In the genomic region with DNA sequence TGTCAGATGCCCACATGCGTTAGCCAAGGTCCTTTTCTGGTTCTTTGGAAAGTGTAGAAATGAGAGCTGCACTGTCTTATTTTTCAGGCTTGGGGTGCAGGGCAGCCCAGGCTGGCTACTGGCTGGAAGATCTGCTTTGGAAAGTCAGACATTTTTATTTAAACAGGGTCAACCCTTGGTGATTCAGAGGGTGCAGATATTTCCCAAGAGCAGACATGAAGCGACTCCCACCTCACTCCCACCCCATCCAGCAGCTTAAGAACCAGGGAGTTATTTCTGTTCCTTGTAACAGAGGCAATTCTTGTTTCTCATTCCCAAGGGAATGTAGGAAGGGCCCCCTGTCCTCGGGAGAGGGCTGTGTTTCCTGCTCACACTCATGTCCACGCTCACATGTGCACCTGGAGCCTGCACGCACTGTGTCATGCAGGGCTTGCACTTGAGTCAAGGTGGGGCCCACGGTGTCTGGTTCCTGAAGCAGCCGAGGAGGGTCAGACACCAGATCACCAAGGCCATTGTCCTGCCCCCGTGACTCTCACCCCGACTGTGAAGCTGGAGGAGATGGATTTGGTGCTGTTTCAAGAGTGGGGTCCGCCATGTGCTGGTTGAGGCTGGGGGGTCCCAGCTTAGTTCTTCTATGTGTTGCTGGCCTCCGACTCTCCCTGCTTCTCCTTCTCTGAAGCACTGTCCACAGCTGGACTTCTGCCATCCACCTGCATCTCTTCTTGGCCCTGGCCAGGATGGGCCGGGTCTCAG, we compare ENCODE assay signal across 24 cellular contexts. TPM values are rescaled to one million over a fixed set of nuclear protein-coding genes. Genes with fewer than 3 reads are reported as not detected.
DNase-seq lines count a peak whose midpoint lies in the region; ATAC-seq and TF ChIP-seq lines count a peak whose summit lies in the region.
"Had no signal": no experiment of that assay in that cellular context is flagged by ENCODE, and none has a peak within 500 bp of the region (broad histone marks: within the 10 kb centered on the region; RNA-seq: fewer than 3 reads in every experiment).

No MANE protein-coding gene starts in this region.

- H3K9me3 Mint-ChIP-seq in activated CD4-positive, alpha-beta memory T cell treated with anti-CD3 and anti-CD28 coated beads, Interleukin-2, amount 10 ng/mL, durations not matched to agents 7 days and 5 days: peaks cover 2% of the 10 kb centered on the region
- no peaks in the 10 kb centered on the region for H3K9me3 Mint-ChIP-seq in activated CD4-positive, alpha-beta memory T cell treated with anti-CD3 and anti-CD28 coated beads for 36 hours
- peaks cover 4% of the 10 kb centered on the region for H3K9me3 Mint-ChIP-seq in natural killer cell treated with Interleukin-12 subunit alpha and Interleukin-12 subunit beta and Interleukin-15 and Interleukin-18, amount 100 ng/mL, for 72 hours

- no peak for TF ChIP-seq EP300 in stomach (IDR thresholded peaks at IDR 0.05)

- H3K4me1 Mint-ChIP-seq in activated CD4-positive, alpha-beta memory T cell treated with anti-CD3 and anti-CD28 coated beads, Interleukin-2, amount 10 ng/mL, durations not matched to agents 7 days and 5 days: no peaks in the 10 kb centered on the region
- no peaks in the 10 kb centered on the region for H3K4me1 Mint-ChIP-seq in activated CD4-positive, alpha-beta memory T cell treated with anti-CD3 and anti-CD28 coated beads for 36 hours (ENCODE audit: low read depth)
- H3K4me1 Mint-ChIP-seq in natural killer cell treated with Interleukin-12 subunit alpha and Interleukin-12 subunit beta and Interleukin-15 and Interleukin-18, amount 100 ng/mL, for 72 hours (ENCODE audit: low read depth in 2 of 2): no peaks in the 10 kb centered on the region
- H3K4me1 Mint-ChIP-seq: CD8-positive, alpha-beta memory T cell; GM23338; H9 had no signal

- no peaks in the 10 kb centered on the region for H3K36me3 Mint-ChIP-seq in activated CD4-positive, alpha-beta memory T cell treated with anti-CD3 and anti-CD28 coated beads, Interleukin-2, amount 10 ng/mL, durations not matched to agents 7 days and 5 days (ENCODE audit: low read depth)
- H3K36me3 Mint-ChIP-seq in activated CD4-positive, alpha-beta memory T cell treated with anti-CD3 and anti-CD28 coated beads for 36 hours: no peaks in the 10 kb centered on the region
- H3K36me3 Mint-ChIP-seq in natural killer cell treated with Interleukin-12 subunit alpha and Interleukin-12 subunit beta and Interleukin-15 and Interleukin-18, amount 100 ng/mL, for 72 hours: no peaks in the 10 kb centered on the region
- H3K36me3 Mint-ChIP-seq: CD14-positive monocyte; CD8-positive, alpha-beta memory T cell had no signal

- peak; percentile 5 for DNase-seq in activated CD4-positive, alpha-beta memory T cell treated with anti-CD3 and anti-CD28 coated beads, Interleukin-2, amount 10 ng/mL, durations not matched to agents 7 days and 5 days
- no peak for DNase-seq in activated CD4-positive, alpha-beta memory T cell treated with anti-CD3 and anti-CD28 coated beads for 36 hours
- DNase-seq in WERI-Rb-1: peak; percentile 4
- DNase-seq in head of caudate nucleus: peak in 26 of 42 donors; percentile 8 to 73 (median 25)
- DNase-seq in mesenteric fat pad (ENCODE audit: low spot score): peak; percentile 73
- DNase-seq in stomach: no peak
- no peak for DNase-seq in natural killer cell treated with Interleukin-12 subunit alpha and Interleukin-12 subunit beta and Interleukin-15 and Interleukin-18, amount 100 ng/mL, for 72 hours (ENCODE audit: low spot score)
- DNase-seq in ACHN: no peak
- DNase-seq: AML-193; BE2C; CD4-positive, alpha-beta T cell; CD8-positive, alpha-beta memory T cell; DMS 273 treated with DMSO at 0.1 percent for 48 hours; DMS79; EL; GDM1; H9 had no signal

- no peak for ATAC-seq in natural killer cell treated with Interleukin-12 subunit alpha and Interleukin-12 subunit beta and Interleukin-15 and Interleukin-18, amount 100 ng/mL, for 72 hours
- ATAC-seq: GM12878, GM23338, HCT116 had no signal

- H3K4me3 ChIP-seq in WERI-Rb-1 (ENCODE audit: low read depth, low read length): no peak overlapping the region
- no peak overlapping the region for H3K4me3 ChIP-seq in stomach
- H3K4me3 ChIP-seq: BLaER1 treated with 17β-estradiol and CSF1 and Interleukin-3, amounts not matched to agents 10 nM and 100 nM; GM12878; GM23338 had no signal

- no peak for TF ChIP-seq POLR2A in stomach (IDR thresholded peaks at IDR 0.05)

- H3K9me3 ChIP-seq in WERI-Rb-1 (ENCODE audit: severe bottlenecking) (peaks cover 15% of the 10 kb centered on the region), stomach (no peaks in the 10 kb centered on the region)
- H3K9me3 ChIP-seq: BE2C had no signal

- CTCF ChIA-PET in activated CD4-positive, alpha-beta memory T cell treated with anti-CD3 and anti-CD28 coated beads, Interleukin-2, amount 10 ng/mL, durations not matched to agents 7 days and 5 days (lab: Charles Lee): interaction anchor here (1.0 kb wide), 1 partner anchor 13 kb away, joined by 4 read pairs; no protein-coding TSS in a partner anchor
- CTCF ChIA-PET in activated CD4-positive, alpha-beta memory T cell treated with anti-CD3 and anti-CD28 coated beads for 36 hours (lab: Charles Lee): no interaction called here

- 62 to 75% (median 72%) methylated on average over 8 to 12 of the region's 12 CpGs for WGBS in stomach, 5 donors

- H3K27ac Mint-ChIP-seq in activated CD4-positive, alpha-beta memory T cell treated with anti-CD3 and anti-CD28 coated beads, Interleukin-2, amount 10 ng/mL, durations not matched to agents 7 days and 5 days: no peak overlapping the region
- no peak overlapping the region for H3K27ac Mint-ChIP-seq in activated CD4-positive, alpha-beta memory T cell treated with anti-CD3 and anti-CD28 coated beads for 36 hours
- H3K27ac Mint-ChIP-seq in natural killer cell treated with Interleukin-12 subunit alpha and Interleukin-12 subunit beta and Interleukin-15 and Interleukin-18, amount 100 ng/mL, for 72 hours: no peak overlapping the region
- H3K27ac Mint-ChIP-seq: CD14-positive monocyte; CD4-positive, alpha-beta T cell; CD8-positive, alpha-beta memory T cell; GM23338; H9 had no signal

- no peak overlapping the region for H3K27ac ChIP-seq in WERI-Rb-1
- no peak overlapping the region for H3K27ac ChIP-seq in stomach
- H3K27ac ChIP-seq: 22Rv1 had no signal

- in situ Hi-C loops in ACHN (cut with HindIII; ENCODE audit: low pct_ligation_motif_present, low pct_unique_long_range_greater_than_20kb, low sequenced_read_pairs): no loop called here

- no peaks in the 10 kb centered on the region for H3K4me1 ChIP-seq in stomach
- H3K4me1 ChIP-seq: BE2C had no signal

- peaks cover 7% of the 10 kb centered on the region for H3K27me3 Mint-ChIP-seq in activated CD4-positive, alpha-beta memory T cell treated with anti-CD3 and anti-CD28 coated beads, Interleukin-2, amount 10 ng/mL, durations not matched to agents 7 days and 5 days
- H3K27me3 Mint-ChIP-seq in activated CD4-positive, alpha-beta memory T cell treated with anti-CD3 and anti-CD28 coated beads for 36 hours: peaks cover 28% of the 10 kb centered on the region
- H3K27me3 Mint-ChIP-seq in natural killer cell treated with Interleukin-12 subunit alpha and Interleukin-12 subunit beta and Interleukin-15 and Interleukin-18, amount 100 ng/mL, for 72 hours: peaks cover 17 to 25% of the 10 kb centered on the region in 2 donors

- POLR2A ChIA-PET in activated CD4-positive, alpha-beta memory T cell treated with anti-CD3 and anti-CD28 coated beads, Interleukin-2, amount 10 ng/mL, durations not matched to agents 7 days and 5 days (lab: Charles Lee): no interaction called here
- POLR2A ChIA-PET in activated CD4-positive, alpha-beta memory T cell treated with anti-CD3 and anti-CD28 coated beads for 36 hours (lab: Charles Lee): no interaction called here

- no peak overlapping the region for H3K4me3 Mint-ChIP-seq in activated CD4-positive, alpha-beta memory T cell treated with anti-CD3 and anti-CD28 coated beads, Interleukin-2, amount 10 ng/mL, durations not matched to agents 7 days and 5 days
- no peak overlapping the region for H3K4me3 Mint-ChIP-seq in activated CD4-positive, alpha-beta memory T cell treated with anti-CD3 and anti-CD28 coated beads for 36 hours
- no peak overlapping the region for H3K4me3 Mint-ChIP-seq in natural killer cell treated with Interleukin-12 subunit alpha and Interleukin-12 subunit beta and Interleukin-15 and Interleukin-18, amount 100 ng/mL, for 72 hours
- H3K4me3 Mint-ChIP-seq: CD14-positive monocyte; CD4-positive, alpha-beta T cell; CD8-positive, alpha-beta memory T cell; GM23338; H9 had no signal

- H3K27me3 ChIP-seq in WERI-Rb-1 (ENCODE audit: insufficient read depth, low read depth, severe bottlenecking): peaks cover 93% of the 10 kb centered on the region
- H3K27me3 ChIP-seq in stomach: peaks cover 0 to 39% (median 0%) of the 10 kb centered on the region in 3 donors
- H3K27me3 ChIP-seq: BE2C; BLaER1 treated with 17β-estradiol and CSF1 and Interleukin-3, amounts not matched to agents 10 nM and 100 nM had no signal

- TF ChIP-seq CTCF in WERI-Rb-1 (IDR thresholded peaks at IDR 0.05; ENCODE audit: low read depth, low read length): no peak
- TF ChIP-seq CTCF in stomach (IDR thresholded peaks at IDR 0.05): no peak

- intact Hi-C loops in activated CD4-positive, alpha-beta memory T cell treated with anti-CD3 and anti-CD28 coated beads for 36 hours (cut with micrococcal nuclease): no loop called here
- intact Hi-C loops in head of caudate nucleus (cut with DNase I) (no loop called here), stomach (cut with DNase I; ENCODE audit: low total_unique reads) (no loop called here)

- H3K36me3 ChIP-seq in WERI-Rb-1: no peaks in the 10 kb centered on the region
- H3K36me3 ChIP-seq in stomach: no peaks in the 10 kb centered on the region
- H3K36me3 ChIP-seq: BE2C; BLaER1 treated with 17β-estradiol and CSF1 and Interleukin-3, amounts not matched to agents 10 nM and 100 nM had no signal

RNA-seq across cellular contexts. Expression of a gene that starts 1.0 kb away (rescaled TPM):
- total RNA-seq in activated CD4-positive, alpha-beta memory T cell treated with anti-CD3 and anti-CD28 coated beads, Interleukin-2, amount 10 ng/mL, durations not matched to agents 7 days and 5 days: not detected
- total RNA-seq in activated CD4-positive, alpha-beta memory T cell treated with anti-CD3 and anti-CD28 coated beads for 36 hours: not detected
- total RNA-seq in mesenteric fat pad (not detected), stomach (not detected)
- under 1 TPM in 1 of 3 donors, not detected in 2; 0.20 TPM for polyA plus RNA-seq in stomach
- total RNA-seq in natural killer cell treated with Interleukin-12 subunit alpha and Interleukin-12 subunit beta and Interleukin-15 and Interleukin-18, amount 100 ng/mL, for 72 hours: not detected
- total RNA-seq: CD4-positive, alpha-beta T cell; CD8-positive, alpha-beta memory T cell; GM12878; GM23338; H4; H9 had no signal
- polyA plus RNA-seq: CD14-positive monocyte; CD8-positive, alpha-beta memory T cell; GM12878; GM23338 had no signal

RNA-seq across cellular contexts. Expression of a gene that starts 26.4 kb away (rescaled TPM):
- not detected for total RNA-seq in activated CD4-positive, alpha-beta memory T cell treated with anti-CD3 and anti-CD28 coated beads, Interleukin-2, amount 10 ng/mL, durations not matched to agents 7 days and 5 days
- not detected for total RNA-seq in activated CD4-positive, alpha-beta memory T cell treated with anti-CD3 and anti-CD28 coated beads for 36 hours
- total RNA-seq in mesenteric fat pad: 674 TPM
- total RNA-seq in stomach: 10 to 100 TPM in 4 of 5 donors, not detected in 1; 16.8 to 86.4 (median 38.1) TPM
- over 10,000 TPM in 1 of 3 donors, 100 to 1,000 TPM in 2; 144 to 21,822 (median 281) TPM for polyA plus RNA-seq in stomach
- total RNA-seq in natural killer cell treated with Interleukin-12 subunit alpha and Interleukin-12 subunit beta and Interleukin-15 and Interleukin-18, amount 100 ng/mL, for 72 hours: 1 to 10 TPM in 1 of 2 donors, not detected in 1; 1.8 TPM
- total RNA-seq: CD8-positive, alpha-beta memory T cell; GM12878; GM23338; H4; H9 had no signal
- polyA plus RNA-seq: CD8-positive, alpha-beta memory T cell; GM23338 had no signal

RNA-seq across cellular contexts. Expression of a gene that starts 41.9 kb away (rescaled TPM):
- not detected for total RNA-seq in activated CD4-positive, alpha-beta memory T cell treated with anti-CD3 and anti-CD28 coated beads, Interleukin-2, amount 10 ng/mL, durations not matched to agents 7 days and 5 days
- not detected for total RNA-seq in activated CD4-positive, alpha-beta memory T cell treated with anti-CD3 and anti-CD28 coated beads for 36 hours
- total RNA-seq in mesenteric fat pad (77.2 TPM), stomach (1 to 10 TPM in 1 of 5 donors, not detected in 4; 9.0 TPM)
- polyA plus RNA-seq in stomach: 10 to 100 TPM in 2 of 3 donors, 1 to 10 TPM in 1; 8.2 to 58.3 (median 23.5) TPM
- not detected for total RNA-seq in natural killer cell treated with Interleukin-12 subunit alpha and Interleukin-12 subunit beta and Interleukin-15 and Interleukin-18, amount 100 ng/mL, for 72 hours
- total RNA-seq: CD8-positive, alpha-beta memory T cell; GM12878; GM23338; H4; H9 had no signal
- polyA plus RNA-seq: CD8-positive, alpha-beta memory T cell; GM12878; GM23338 had no signal

RNA-seq across cellular contexts. Expression of a gene that starts 43.1 kb away (rescaled TPM):
- total RNA-seq in activated CD4-positive, alpha-beta memory T cell treated with anti-CD3 and anti-CD28 coated beads, Interleukin-2, amount 10 ng/mL, durations not matched to agents 7 days and 5 days: not detected
- not detected for total RNA-seq in activated CD4-positive, alpha-beta memory T cell treated with anti-CD3 and anti-CD28 coated beads for 36 hours
- total RNA-seq in mesenteric fat pad (not detected), stomach (not detected)
- 100 to 1,000 TPM in 1 of 3 donors, not detected in 2; 107 TPM for polyA plus RNA-seq in stomach
- total RNA-seq in natural killer cell treated with Interleukin-12 subunit alpha and Interleukin-12 subunit beta and Interleukin-15 and Interleukin-18, amount 100 ng/mL, for 72 hours: not detected
- total RNA-seq: CD4-positive, alpha-beta T cell; CD8-positive, alpha-beta memory T cell; GM12878; GM23338; H4; H9 had no signal
- polyA plus RNA-seq: CD14-positive monocyte; CD8-positive, alpha-beta memory T cell; GM12878; GM23338 had no signal

RNA-seq across cellular contexts. Expression of a gene that starts 59.7 kb away (rescaled TPM):
- total RNA-seq in activated CD4-positive, alpha-beta memory T cell treated with anti-CD3 and anti-CD28 coated beads, Interleukin-2, amount 10 ng/mL, durations not matched to agents 7 days and 5 days: under 1 TPM in 1 of 2 experiments, not detected in 1; 0.55 TPM
- total RNA-seq in activated CD4-positive, alpha-beta memory T cell treated with anti-CD3 and anti-CD28 coated beads for 36 hours: not detected
- total RNA-seq in mesenteric fat pad (892 TPM), stomach (100 to 1,000 TPM in 3 of 5 donors, 10 to 100 TPM in 1, not detected in 1; 17.4 to 298 (median 146) TPM)
- polyA plus RNA-seq in stomach: 1,000 to 10,000 TPM in 1 of 3 donors, 100 to 1,000 TPM in 2; 276 to 9,878 (median 780) TPM
- total RNA-seq in natural killer cell treated with Interleukin-12 subunit alpha and Interleukin-12 subunit beta and Interleukin-15 and Interleukin-18, amount 100 ng/mL, for 72 hours: 10 to 100 TPM in 1 of 2 donors, 1 to 10 TPM in 1; 4.8 to 13.7 TPM
- total RNA-seq: GM23338, H4, H9 had no signal
- polyA plus RNA-seq: GM23338 had no signal

Comparison
In these comparisons a context has a peak if more than half of its experiments do, and no peak if none do; other contexts are left out.
1. DNase-seq: peak in activated CD4-positive, alpha-beta memory T cell treated with anti-CD3 and anti-CD28 coated beads, Interleukin-2, amount 10 ng/mL, durations not matched to agents 7 days and 5 days (single experiment), WERI-Rb-1 (single experiment), head of caudate nucleus (26 of 42) and mesenteric fat pad (single experiment); none in activated CD4-positive, alpha-beta memory T cell treated with anti-CD3 and anti-CD28 coated beads for 36 hours (single experiment), stomach (single experiment), natural killer cell treated with Interleukin-12 subunit alpha and Interleukin-12 subunit beta and Interleukin-15 and Interleukin-18, amount 100 ng/mL, for 72 hours (single experiment) and ACHN (single experiment).